ENCODE assay signal across 16 cellular contexts in genomic region chr22:46931414-46931813, GRCh38.
DNase-seq lines count a peak whose midpoint lies in the region; ATAC-seq and TF ChIP-seq lines count a peak whose summit lies in the region.
"Had no signal": no experiment of that assay in that cellular context is flagged by ENCODE, and none has a peak within 500 bp of the region (broad histone marks: within the 10 kb centered on the region; RNA-seq: fewer than 3 reads in every experiment).

No MANE protein-coding gene starts in this region.

- no peak overlapping the region for H3K4me3 ChIP-seq in MG63
- no peak overlapping the region for H3K4me3 ChIP-seq in choroid plexus epithelial cell (ENCODE audit: low read depth, low read length)
- H3K4me3 ChIP-seq in mesendoderm (ENCODE audit: low read length): no peak overlapping the region
- H3K4me3 ChIP-seq: body of pancreas, thoracic aorta had no signal

- H3K36me3 Mint-ChIP-seq in activated T-cell treated with anti-CD3 and anti-CD28 coated beads, Interleukin-2, amount 50 U/mL, for 72 hours (ENCODE audit: insufficient read depth in 2 of 2): no peaks in the 10 kb centered on the region

- H3K36me3 ChIP-seq in MG63: 0 out of 2 replicates have a peak, but pooled peaks cover 3% of the 10 kb centered on the region
- no peaks in the 10 kb centered on the region for H3K36me3 ChIP-seq in mesendoderm (ENCODE audit: control insufficient read depth, insufficient read depth, low read length)
- H3K36me3 ChIP-seq: thoracic aorta had no signal

- no peaks in the 10 kb centered on the region for H3K9me3 Mint-ChIP-seq in activated T-cell treated with anti-CD3 and anti-CD28 coated beads, Interleukin-2, amount 50 U/mL, for 72 hours
- H3K9me3 Mint-ChIP-seq: activated B cell treated with CpG ODN at 0.5 μM for 24 hours; activated T-cell treated with anti-CD3 and anti-CD28 coated beads, Interleukin-2, amount 50 U/mL, for 24 hours; naive B cell had no signal

- WGBS in mesendoderm (ENCODE audit: extremely low coverage, insufficient coverage, low lambda C conversion rate): no CpG with 5 or more reads among the region's 5 CpGs

- no peak overlapping the region for H3K27ac ChIP-seq in mesendoderm (ENCODE audit: low read depth, low read length)
- H3K27ac ChIP-seq: body of pancreas, thoracic aorta had no signal

- no peaks in the 10 kb centered on the region for H3K79me1 ChIP-seq in mesendoderm (ENCODE audit: low read length)

- no peak overlapping the region for H3K23ac ChIP-seq in mesendoderm (ENCODE audit: low read length)

- no peaks in the 10 kb centered on the region for H3K79me2 ChIP-seq in mesendoderm (ENCODE audit: control insufficient read depth, insufficient read depth, low read length)

- peaks cover 3% of the 10 kb centered on the region for H3K4me1 ChIP-seq in mesendoderm (ENCODE audit: control insufficient read depth, low read depth, low read length)

- H3K27ac Mint-ChIP-seq in activated T-cell treated with anti-CD3 and anti-CD28 coated beads, Interleukin-2, amount 50 U/mL, for 72 hours: no peak overlapping the region
- H3K27ac Mint-ChIP-seq: activated B cell treated with CpG ODN at 0.5 μM for 24 hours; activated T-cell treated with anti-CD3 and anti-CD28 coated beads, Interleukin-2, amount 50 U/mL, for 24 hours had no signal

- H3K4me2 ChIP-seq in mesendoderm (ENCODE audit: low read length): no peak overlapping the region

- no peak overlapping the region for H4K8ac ChIP-seq in mesendoderm (ENCODE audit: low read depth, low read length)

- no peak overlapping the region for H2AK5ac ChIP-seq in mesendoderm (ENCODE audit: low read length)

- no peak overlapping the region for H3K18ac ChIP-seq in mesendoderm (ENCODE audit: low read length)

- H2BK15ac ChIP-seq in mesendoderm (replicated peaks; ENCODE audit: low read depth): no peak overlapping the region

- TF ChIP-seq CTCF in choroid plexus epithelial cell (conservative IDR thresholded peaks at IDR 0.05; ENCODE audit: low read depth, low read length): peak; percentile 58

- peak; percentile 29 for DNase-seq in EL
- peak; percentile 11 for DNase-seq in MG63
- peak; percentile 58 for DNase-seq in choroid plexus epithelial cell (ENCODE audit: low read depth)
- DNase-seq in mesendoderm: peak; percentile 59
- no peak for DNase-seq in activated T-cell treated with anti-CD3 and anti-CD28 coated beads, Interleukin-2, amount 50 U/mL, for 72 hours
- DNase-seq in NCI-H526 (lab: John Stamatoyannopoulos, UW): no peak
- no peak for DNase-seq in stimulated activated CD4-positive, alpha-beta T cell treated with anti-CD3 and anti-CD28 coated beads, Interleukin-1b, Interleukin-23, amount 100 ng/mL, for 48 hours
- DNase-seq in NCI-H2227 (lab: John Stamatoyannopoulos, UW; ENCODE audit: unreplicated experiment): no peak
- DNase-seq: activated B cell treated with CpG ODN at 0.5 μM for 24 hours; activated T-cell treated with anti-CD3 and anti-CD28 coated beads, Interleukin-2, amount 50 U/mL, for 24 hours; naive B cell; NCI-H524 treated with DMSO at 0.1 percent for 48 hours; SHP77 treated with DMSO at 0.1 percent for 48 hours had no signal

- no peak overlapping the region for H3K56ac ChIP-seq in mesendoderm (ENCODE audit: low read length)

- H3K9ac ChIP-seq in mesendoderm (ENCODE audit: low read length): no peak overlapping the region

- H3K4me1 Mint-ChIP-seq in activated T-cell treated with anti-CD3 and anti-CD28 coated beads, Interleukin-2, amount 50 U/mL, for 72 hours (ENCODE audit: low read depth): peaks cover 18% of the 10 kb centered on the region

- H2BK5ac ChIP-seq in mesendoderm (ENCODE audit: low read length): no peak overlapping the region

- H3K4ac ChIP-seq in mesendoderm (ENCODE audit: low read depth, low read length): no peak overlapping the region

- no peak overlapping the region for H2BK120ac ChIP-seq in mesendoderm (ENCODE audit: low read depth, low read length)

- no peak for ATAC-seq in activated T-cell treated with anti-CD3 and anti-CD28 coated beads, Interleukin-2, amount 50 U/mL, for 72 hours (replicated peaks in 1 of 2)
- ATAC-seq: body of pancreas, sciatic nerve had no signal

- H3K9me3 ChIP-seq in MG63: no peaks in the 10 kb centered on the region
- H3K9me3 ChIP-seq: body of pancreas, thoracic aorta had no signal

- no peaks in the 10 kb centered on the region for H3K27me3 Mint-ChIP-seq in activated T-cell treated with anti-CD3 and anti-CD28 coated beads, Interleukin-2, amount 50 U/mL, for 72 hours (ENCODE audit: low read depth)
- H3K27me3 Mint-ChIP-seq: activated B cell treated with CpG ODN at 0.5 μM for 24 hours; activated T-cell treated with anti-CD3 and anti-CD28 coated beads, Interleukin-2, amount 50 U/mL, for 24 hours; naive B cell had no signal

- no peak overlapping the region for H3K4me3 Mint-ChIP-seq in activated T-cell treated with anti-CD3 and anti-CD28 coated beads, Interleukin-2, amount 50 U/mL, for 72 hours
- H3K4me3 Mint-ChIP-seq: activated B cell treated with CpG ODN at 0.5 μM for 24 hours; activated T-cell treated with anti-CD3 and anti-CD28 coated beads, Interleukin-2, amount 50 U/mL, for 24 hours; naive B cell had no signal

- no peak overlapping the region for H4K5ac ChIP-seq in mesendoderm (ENCODE audit: low read length)

- no peaks in the 10 kb centered on the region for H3K27me3 ChIP-seq in MG63
- no peaks in the 10 kb centered on the region for H3K27me3 ChIP-seq in mesendoderm (ENCODE audit: insufficient read depth, low read length, poor library complexity)
- H3K27me3 ChIP-seq: body of pancreas had no signal

Comparison
In these comparisons a context has a peak if more than half of its experiments do, and no peak if none do; other contexts are left out.
1. DNase-seq: peak in EL (single experiment), MG63 (single experiment), choroid plexus epithelial cell (single experiment) and mesendoderm (single experiment); none in activated T-cell treated with anti-CD3 and anti-CD28 coated beads, Interleukin-2, amount 50 U/mL, for 72 hours (0 of 2), NCI-H526 (0 of 2), stimulated activated CD4-positive, alpha-beta T cell treated with anti-CD3 and anti-CD28 coated beads, Interleukin-1b, Interleukin-23, amount 100 ng/mL, for 48 hours (single experiment) and NCI-H2227 (single experiment).